In the genomic region with DNA sequence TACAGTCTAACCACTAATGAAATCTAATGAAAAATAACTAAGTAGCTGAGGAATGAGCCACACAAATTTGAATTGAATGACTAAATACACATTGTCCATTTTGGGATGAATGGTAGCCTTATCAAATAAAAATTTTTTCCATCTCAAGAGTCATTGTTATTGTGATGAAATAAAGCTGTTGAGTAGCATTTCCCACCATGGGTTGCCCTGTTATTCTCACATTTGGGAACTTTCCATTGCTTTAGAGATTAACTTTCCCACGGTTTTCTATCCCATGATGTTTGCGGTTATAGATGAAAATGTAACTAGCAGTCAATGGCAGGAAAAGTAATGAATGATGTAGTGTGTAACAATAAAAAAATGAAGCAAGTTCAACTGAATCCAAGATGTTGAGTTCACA, we compare ENCODE assay signal across 22 cellular contexts. TPM values are rescaled to one million over a fixed set of nuclear protein-coding genes. Genes with fewer than 3 reads are reported as not detected.
DNase-seq lines count a peak whose midpoint lies in the region; ATAC-seq and TF ChIP-seq lines count a peak whose summit lies in the region.
"Had no signal": no experiment of that assay in that cellular context is flagged by ENCODE, and none has a peak within 500 bp of the region (broad histone marks: within the 10 kb centered on the region; RNA-seq: fewer than 3 reads in every experiment).

No MANE protein-coding gene starts in this region.

- H3K36me3 Mint-ChIP-seq in stimulated activated naive CD8-positive, alpha-beta T cell treated with anti-CD3 and anti-CD28 coated beads, Interleukin-15, Interleukin-2, amounts not matched to agents 100 ng/mL and 50 ng/mL, for 24 hours (ENCODE audit: low read depth): peaks cover 4% of the 10 kb centered on the region

- no peaks in the 10 kb centered on the region for H3K27me3 Mint-ChIP-seq in stimulated activated naive CD8-positive, alpha-beta T cell treated with anti-CD3 and anti-CD28 coated beads, Interleukin-15, Interleukin-2, amounts not matched to agents 100 ng/mL and 50 ng/mL, for 24 hours
- no peaks in the 10 kb centered on the region for H3K27me3 Mint-ChIP-seq in stimulated activated naive CD8-positive, alpha-beta T cell treated with anti-CD3 and anti-CD28 coated beads, Interleukin-15, amount 100 ng/mL, for 72 hours

- no peak for TF ChIP-seq CTCF in cardiac fibroblast (IDR thresholded peaks at IDR 0.05; ENCODE audit: low read depth, low read length)

- no peak overlapping the region for H3K27ac ChIP-seq in right cardiac atrium (ENCODE audit: low read length)
- H3K27ac ChIP-seq in effector memory CD4-positive, alpha-beta T cell (ENCODE audit: insufficient read depth, low read length, poor library complexity, severe bottlenecking): no peak overlapping the region
- H3K27ac ChIP-seq: SJCRH30 had no signal

- H3K36me3 ChIP-seq in effector memory CD4-positive, alpha-beta T cell (ENCODE audit: control insufficient read depth, insufficient read depth, low read length): no peaks in the 10 kb centered on the region
- H3K36me3 ChIP-seq: BE2C, SJCRH30 had no signal

- intact Hi-C loops in right cardiac atrium (cut with DNase I): loop anchor here in 2 of 4 donors (10.0 kb wide), 1 partner anchor 60 kb away; the partner anchor contains the start of gene PLPP1 (in 2 of the 2)

- H3K4me3 Mint-ChIP-seq in stimulated activated naive CD8-positive, alpha-beta T cell treated with anti-CD3 and anti-CD28 coated beads, Interleukin-15, Interleukin-2, amounts not matched to agents 100 ng/mL and 50 ng/mL, for 24 hours: no peak overlapping the region
- H3K4me3 Mint-ChIP-seq in stimulated activated naive CD8-positive, alpha-beta T cell treated with anti-CD3 and anti-CD28 coated beads, Interleukin-15, amount 100 ng/mL, for 72 hours: no peak overlapping the region

- no peaks in the 10 kb centered on the region for H3K27me3 ChIP-seq in right cardiac atrium (ENCODE audit: control insufficient read depth, insufficient read depth)
- no peaks in the 10 kb centered on the region for H3K27me3 ChIP-seq in effector memory CD4-positive, alpha-beta T cell (replicated peaks; ENCODE audit: control insufficient read depth, insufficient read depth, low read length, poor library complexity, severe bottlenecking)
- H3K27me3 ChIP-seq: BE2C, SJCRH30 had no signal

- no peak for ATAC-seq in stimulated activated naive CD8-positive, alpha-beta T cell treated with anti-CD3 and anti-CD28 coated beads, Interleukin-15, amount 100 ng/mL, for 72 hours
- peak; percentile 3 to 15 for ATAC-seq in right cardiac atrium

- DNase-seq in stimulated activated naive CD8-positive, alpha-beta T cell treated with anti-CD3 and anti-CD28 coated beads, Interleukin-15, amount 100 ng/mL, for 72 hours: no peak
- DNase-seq in cardiac fibroblast (ENCODE audit: low read depth in 2 of 2) (peak; percentile 73 to 96), right cardiac atrium (no peak), globus pallidus (ENCODE audit: low spot score) (no peak), SW480 (ENCODE audit: low spot score) (no peak)
- DNase-seq in effector memory CD4-positive, alpha-beta T cell: no peak
- DNase-seq: BE2C; DMS53; EL; GF-D8; GOT3; HCEC 1CT; Karpas-422; MV-4-11; NCI-H1105 treated with DMSO at 0.1 percent for 48 hours; NCI-H2029 treated with DMSO at 0.1 percent for 48 hours; NCI-H226; NCI-H524; NCI-H774; NK-92 treated with Interleukin-12 subunit alpha and Interleukin-12 subunit beta, amount 100 ng/mL, for 24 hours; SJCRH30 had no signal

- peak overlapping the region; percentile 70 for H3K27ac Mint-ChIP-seq in stimulated activated naive CD8-positive, alpha-beta T cell treated with anti-CD3 and anti-CD28 coated beads, Interleukin-15, Interleukin-2, amounts not matched to agents 100 ng/mL and 50 ng/mL, for 24 hours
- no peak overlapping the region for H3K27ac Mint-ChIP-seq in stimulated activated naive CD8-positive, alpha-beta T cell treated with anti-CD3 and anti-CD28 coated beads, Interleukin-15, amount 100 ng/mL, for 72 hours

- H3K4me3 ChIP-seq in cardiac fibroblast (replicated peaks in 1 of 2; ENCODE audit: low read depth in 2 of 2, low read length in 2 of 2) (no peak overlapping the region), right cardiac atrium (ENCODE audit: low read length) (no peak overlapping the region)
- H3K4me3 ChIP-seq in effector memory CD4-positive, alpha-beta T cell (ENCODE audit: insufficient read depth, low read depth, low read length, poor library complexity, severe bottlenecking): no peak overlapping the region
- H3K4me3 ChIP-seq: SJCRH30 had no signal

- 56% methylated on average over 2 of the region's 2 CpGs for WGBS in right cardiac atrium

- H3K9me3 Mint-ChIP-seq in stimulated activated naive CD8-positive, alpha-beta T cell treated with anti-CD3 and anti-CD28 coated beads, Interleukin-15, Interleukin-2, amounts not matched to agents 100 ng/mL and 50 ng/mL, for 24 hours: peaks cover 3% of the 10 kb centered on the region
- peaks cover 0 to 11% of the 10 kb centered on the region in 2 donors for H3K9me3 Mint-ChIP-seq in stimulated activated naive CD8-positive, alpha-beta T cell treated with anti-CD3 and anti-CD28 coated beads, Interleukin-15, amount 100 ng/mL, for 72 hours

- H3K4me1 ChIP-seq in right cardiac atrium (ENCODE audit: control insufficient read depth, insufficient read depth, low read length): peaks cover 24% of the 10 kb centered on the region
- H3K4me1 ChIP-seq in effector memory CD4-positive, alpha-beta T cell (ENCODE audit: control insufficient read depth, insufficient read depth, low read length, poor library complexity, severe bottlenecking): no peaks in the 10 kb centered on the region

- peaks cover 67% of the 10 kb centered on the region for H3K4me1 Mint-ChIP-seq in stimulated activated naive CD8-positive, alpha-beta T cell treated with anti-CD3 and anti-CD28 coated beads, Interleukin-15, Interleukin-2, amounts not matched to agents 100 ng/mL and 50 ng/mL, for 24 hours (ENCODE audit: low read depth)
- H3K4me1 Mint-ChIP-seq in stimulated activated naive CD8-positive, alpha-beta T cell treated with anti-CD3 and anti-CD28 coated beads, Interleukin-15, amount 100 ng/mL, for 72 hours: peaks cover 74% of the 10 kb centered on the region

- no peaks in the 10 kb centered on the region for H3K9me3 ChIP-seq in right cardiac atrium (ENCODE audit: control insufficient read depth, low read length)
- no peaks in the 10 kb centered on the region for H3K9me3 ChIP-seq in effector memory CD4-positive, alpha-beta T cell (ENCODE audit: control insufficient read depth, low read length)
- H3K9me3 ChIP-seq: BE2C, SJCRH30 had no signal

RNA-seq across cellular contexts. Expression of gene PLPP1, which starts 59.9 kb away (rescaled TPM):
- total RNA-seq in right cardiac atrium: 100 to 1,000 TPM in 1 of 4 donors, 10 to 100 TPM in 3; 79.8 to 110 (median 88.8) TPM
- 150 TPM for polyA plus RNA-seq in right cardiac atrium

Comparison
In these comparisons a context has a peak if more than half of its experiments do, and no peak if none do; other contexts are left out.
1. DNase-seq: peak in cardiac fibroblast (2 of 2); none in stimulated activated naive CD8-positive, alpha-beta T cell treated with anti-CD3 and anti-CD28 coated beads, Interleukin-15, amount 100 ng/mL, for 72 hours (0 of 2), right cardiac atrium (0 of 3), globus pallidus (single experiment), effector memory CD4-positive, alpha-beta T cell (0 of 3) and SW480 (single experiment).